8 cellular contexts compared by ENCODE assay signal in genomic region chr1:203267912-203268311, GRCh38. TPM values are rescaled to one million over a fixed set of nuclear protein-coding genes. Genes with fewer than 3 reads are reported as not detected.
A peak's percentile ranks its signal among the peaks of the same experiment; 100 is the strongest.
DNase-seq lines count a peak whose midpoint lies in the region; ATAC-seq and TF ChIP-seq lines count a peak whose summit lies in the region.

No MANE protein-coding gene starts in this region.

- H3K27me3 ChIP-seq in GM23248 (replicated peaks; ENCODE audit: insufficient read depth): no peaks in the 10 kb centered on the region; the same call in 1 of the 2 replicates

- H3K9ac ChIP-seq in GM23248: peak overlapping the region; percentile 76

- H3K27ac ChIP-seq in GM23248: 0 out of 2 replicates have a peak overlapping the region, but pooled peaks have one; percentile 33

- peak overlapping the region; percentile 95 for H2AFZ ChIP-seq in GM23248

- ATAC-seq in GM18868 (IDR thresholded peaks at IDR 0.05; ENCODE audit: unreplicated experiment): no peak

- no peaks in the 10 kb centered on the region for H3K79me2 ChIP-seq in GM23248 (ENCODE audit: insufficient read depth)

- DNase-seq in GM23248: no peak
- no peak for DNase-seq in fibroblast of villous mesenchyme (ENCODE audit: low read depth)
- no peak for DNase-seq in skeletal muscle cell (ENCODE audit: low read depth)
- no peak for DNase-seq in SIG-M5 treated with dmso at 0.1 percent for 504 hours (lab: John Stamatoyannopoulos, UW; ENCODE audit: unreplicated experiment)
- no peak for DNase-seq in stimulated activated naive CD4-positive, alpha-beta T cell treated with Interleukin-2 at 50 U/mL for 16 hours (lab: John Stamatoyannopoulos, UW)
- DNase-seq in GM10266 (ENCODE audit: extremely low spot score): no peak

- no peaks in the 10 kb centered on the region for H3K9me2 ChIP-seq in GM23248 (ENCODE audit: insufficient read depth)

- peak overlapping the region; percentile 77 for H3K4me2 ChIP-seq in GM23248 (ENCODE audit: unreplicated experiment)

- H3K9me3 ChIP-seq in GM23248 (ENCODE audit: low read depth): no peaks in the 10 kb centered on the region

- TF ChIP-seq CTCF in WI38 (IDR thresholded peaks at IDR 0.05; ENCODE audit: low read depth, low read length): no peak
- TF ChIP-seq CTCF in fibroblast of villous mesenchyme (IDR thresholded peaks at IDR 0.05; ENCODE audit: insufficient read depth, low read depth, low read length): no peak
- TF ChIP-seq CTCF in GM10266 (IDR thresholded peaks at IDR 0.05; ENCODE audit: control insufficient read depth, insufficient read depth, low read depth, missing control alignments): no peak

- no peaks in the 10 kb centered on the region for H3K4me1 ChIP-seq in GM23248 (ENCODE audit: insufficient read depth)

- H4K20me1 ChIP-seq in GM23248 (ENCODE audit: insufficient read depth): no peaks in the 10 kb centered on the region

- no peaks in the 10 kb centered on the region for H3F3A ChIP-seq in GM23248 (ENCODE audit: insufficient read depth)

- H3K4me3 ChIP-seq in GM23248 (peak overlapping the region; percentile 91), WI38 (ENCODE audit: low read depth, low read length) (peak overlapping the region; percentile 66; the same call in 1 of the 2 replicates), fibroblast of villous mesenchyme (ENCODE audit: low read depth, low read length) (peak overlapping the region; percentile 83), skeletal muscle cell (ENCODE audit: low read depth, low read length) (peak overlapping the region; percentile 63)

- in situ Hi-C loops in GM23248 (cut with MboI): no loop called here

- no peaks in the 10 kb centered on the region for H3K36me3 ChIP-seq in GM23248 (ENCODE audit: low read depth)

- WGBS in GM23248 (ENCODE audit: low coverage in 1 of 2, low lambda C conversion rate in 2 of 2, missing lambda C conversion rate in 2 of 2), 2 experiments: 37 to 42% methylated on average over 15 of the region's 15 CpGs

RNA-seq across cellular contexts. Expression of gene BTG2, which starts 37.4 kb away (rescaled TPM):
- 5.0 and 7.8 TPM in 2 replicates for total RNA-seq in GM23248 (2014; rRNA removed; shearing (Covaris generic))
- 7.5 and 7.9 TPM in 2 replicates for polyA plus RNA-seq in GM23248 (2016; fragmentation: Nextera tagmentation; extraction: Ambion mirVana)
- 6.4 and 13.8 TPM in 2 replicates for total RNA-seq in fibroblast of villous mesenchyme

RNA-seq across cellular contexts. Expression of gene CHIT1, which starts 38.4 kb away (rescaled TPM):
- not detected in 2 replicates for total RNA-seq in GM23248 (2014; rRNA removed; shearing (Covaris generic))
- polyA plus RNA-seq in GM23248 (2016; fragmentation: Nextera tagmentation; extraction: Ambion mirVana): not detected in 2 replicates
- under 0.01 TPM in 1 of 2 replicates, not detected in the other for total RNA-seq in fibroblast of villous mesenchyme
